8 cellular contexts compared by ENCODE assay signal in genomic region chr2:90069290-90069894, GRCh38.
DNase-seq lines count a peak whose midpoint lies in the region; ATAC-seq and TF ChIP-seq lines count a peak whose summit lies in the region.

No MANE protein-coding gene starts in this region.

- intact Hi-C loops in right cardiac atrium (cut with DNase I), result no loop called here

- no peaks in the 10 kb centered on the region for H3K9me3 ChIP-seq in right cardiac atrium (ENCODE audit: control insufficient read depth, low read length)

- WGBS in right cardiac atrium, result 29% methylated on average over 13 of the region's 13 CpGs

- TF ChIP-seq CTCF in RWPE1 (conservative IDR thresholded peaks at IDR 0.05; ENCODE audit: low read depth), result no peak; the same call in 1 of the 2 replicates

- H3K27ac ChIP-seq in RWPE1, result no peak overlapping the region
- H3K27ac ChIP-seq in right cardiac atrium (ENCODE audit: low read length), result no peak overlapping the region

- DNase-seq in 8988T (peak; percentile 12), GDM1 (lab: John Stamatoyannopoulos, UW) (peak; percentile 16), RWPE1 (ENCODE audit: low spot score) (peak; percentile 25), right cardiac atrium (peak; percentile 24 to 66 (median 64)), NCI-H2107 (lab: John Stamatoyannopoulos, UW) (no peak), NCI-H1092 (lab: John Stamatoyannopoulos, UW) (no peak), SKM-1 (lab: John Stamatoyannopoulos, UW; ENCODE audit: unreplicated experiment) (no peak)

- peak; percentile 94 for ATAC-seq in HG02870 (IDR thresholded peaks at IDR 0.05; ENCODE audit: unreplicated experiment)
- ATAC-seq in right cardiac atrium, result peak; percentile 25 to 63

- POLR2A ChIA-PET in RWPE1 (lab: Yijun Ruan, JAX; ENCODE audit: low non-redundant PET), result no interaction called here

- CTCF ChIA-PET in RWPE1 (lab: Yijun Ruan, JAX), result no interaction called here

- no peaks in the 10 kb centered on the region for H3K27me3 ChIP-seq in right cardiac atrium (ENCODE audit: control insufficient read depth, insufficient read depth)

- H3K4me3 ChIP-seq in right cardiac atrium (ENCODE audit: low read length), result no peak overlapping the region

- H3K4me1 ChIP-seq in right cardiac atrium (ENCODE audit: control insufficient read depth, insufficient read depth, low read length), result no peaks in the 10 kb centered on the region

Comparison
In these comparisons a context has a peak if more than half of its experiments do, and no peak if none do; other contexts are left out.
1. DNase-seq: peak in 8988T (single experiment), GDM1 (single experiment), RWPE1 (single experiment) and right cardiac atrium (3 of 3); none in NCI-H2107 (single experiment), NCI-H1092 (single experiment) and SKM-1 (single experiment).